Comparison of ENCODE assay signal across 8 cellular contexts in the genomic region with DNA sequence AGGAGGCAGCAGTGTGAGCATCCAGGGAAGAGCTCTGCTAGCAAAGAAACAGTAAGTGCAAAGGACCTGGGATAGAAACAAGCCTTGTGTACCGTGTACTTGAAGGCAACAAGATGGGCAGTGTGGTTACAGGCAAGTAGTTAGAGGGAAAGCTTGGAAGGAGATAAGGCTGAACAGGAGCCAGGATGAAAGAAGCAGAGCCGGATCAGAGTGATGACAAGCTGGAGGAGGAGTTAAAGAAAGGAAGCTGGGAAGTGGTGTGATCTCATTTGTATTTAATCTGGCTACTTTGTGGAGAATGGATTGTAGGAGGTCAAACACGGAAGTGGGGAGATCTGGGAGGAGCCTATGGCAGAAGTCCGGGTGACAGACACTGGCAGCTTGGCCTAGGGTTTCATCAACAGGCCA. TPM values are rescaled to one million over a fixed set of nuclear protein-coding genes. Genes with fewer than 3 reads are reported as not detected.
DNase-seq lines count a peak whose midpoint lies in the region; ATAC-seq, FAIRE-seq and TF ChIP-seq lines count a peak whose summit lies in the region.

No MANE protein-coding gene starts in this region.

- peak overlapping the region in 1 of 2 experiments; percentile 51 for H3K4ac ChIP-seq in mesenchymal stem cell (ENCODE audit: low read depth in 1 of 2, low read length in 2 of 2)

- H2BK12ac ChIP-seq in mesenchymal stem cell (ENCODE audit: low read length in 2 of 2): peak overlapping the region in 1 of 2 experiments; percentile 39

- ATAC-seq in Right ventricle myocardium inferior: peak; percentile 70
- ATAC-seq in HG02678 (IDR thresholded peaks at IDR 0.05; ENCODE audit: unreplicated experiment): no peak
- ATAC-seq in omental fat pad (ENCODE audit: low FRiP score): no peak
- ATAC-seq in GM21381 (IDR thresholded peaks at IDR 0.05; ENCODE audit: unreplicated experiment): no peak

- H3K4me3 ChIP-seq in bronchial epithelial cell (ENCODE audit: low read depth, low read length) (no peak overlapping the region), mesenchymal stem cell (ENCODE audit: insufficient read depth in 1 of 2, low read depth in 1 of 2, low read length in 2 of 2) (no peak overlapping the region)

- no peaks in the 10 kb centered on the region for H3K4me1 ChIP-seq in mesenchymal stem cell (ENCODE audit: control insufficient read depth, insufficient read depth, low read depth, low read length)

- intact Hi-C loops in Right ventricle myocardium inferior (cut with DNase I): no loop called here
- intact Hi-C loops in cardiac septum (cut with DNase I): loop anchor here (10.0 kb wide), 1 partner anchor 171 kb away; no protein-coding TSS in a partner anchor

- peak overlapping the region; percentile 63 for H2AFZ ChIP-seq in mesenchymal stem cell (ENCODE audit: low read depth, low read length)

- no peaks in the 10 kb centered on the region for H3K79me1 ChIP-seq in mesenchymal stem cell (replicated peaks; ENCODE audit: low read length, poor library complexity, severe bottlenecking)

- FAIRE-seq in bronchial epithelial cell (lab: Jason Lieb, UNC): no peak

- no peak overlapping the region for H2AK5ac ChIP-seq in mesenchymal stem cell (ENCODE audit: low read length, severe bottlenecking)

- H3K23ac ChIP-seq in mesenchymal stem cell (ENCODE audit: low read length in 2 of 2): no peak overlapping the region

- peak overlapping the region in 1 of 2 experiments; percentile 48 for H3K14ac ChIP-seq in mesenchymal stem cell (ENCODE audit: low read length in 2 of 2)

- H3K9ac ChIP-seq in mesenchymal stem cell (ENCODE audit: low read length): peak overlapping the region; percentile 73

- peak overlapping the region; percentile 6 for H3K27ac ChIP-seq in mesenchymal stem cell (ENCODE audit: low read length, poor library complexity, severe bottlenecking)

- no peak for TF ChIP-seq CTCF in bronchial epithelial cell (IDR thresholded peaks at IDR 0.05; ENCODE audit: insufficient read depth, low read length, severe bottlenecking)
- TF ChIP-seq CTCF in omental fat pad (IDR thresholded peaks at IDR 0.05): no peak

- H3K36me3 ChIP-seq in bronchial epithelial cell (ENCODE audit: control insufficient read depth, insufficient read depth, low read length) (no peaks in the 10 kb centered on the region), mesenchymal stem cell (ENCODE audit: control insufficient read depth in 1 of 2, insufficient read depth in 2 of 2, low read depth in 1 of 2, low read length in 2 of 2) (no peaks in the 10 kb centered on the region)

- 58% methylated on average over 4 of the region's 4 CpGs for WGBS in mesenchymal stem cell

- no peaks in the 10 kb centered on the region for H3K9me3 ChIP-seq in mesenchymal stem cell (ENCODE audit: control insufficient read depth, low read length)

- no peak overlapping the region for H4K91ac ChIP-seq in mesenchymal stem cell (ENCODE audit: low read length)

- H3K4me2 ChIP-seq in mesenchymal stem cell (ENCODE audit: low read length, poor library complexity, severe bottlenecking): no peak overlapping the region

- H3K27me3 ChIP-seq in bronchial epithelial cell (ENCODE audit: control insufficient read depth, insufficient read depth, low read length): no peaks in the 10 kb centered on the region
- no peaks in the 10 kb centered on the region for H3K27me3 ChIP-seq in mesenchymal stem cell (ENCODE audit: control insufficient read depth in 1 of 2, insufficient read depth in 1 of 2, low read length in 2 of 2)

- no peak overlapping the region for H2BK5ac ChIP-seq in mesenchymal stem cell (ENCODE audit: low read depth, low read length, poor library complexity, severe bottlenecking)

- H2BK15ac ChIP-seq in mesenchymal stem cell (ENCODE audit: low read depth, poor library complexity, severe bottlenecking): peak overlapping the region; percentile 37

- peak overlapping the region in 1 of 2 experiments; percentile 70 for H3K18ac ChIP-seq in mesenchymal stem cell (ENCODE audit: low read depth in 1 of 2, low read length in 2 of 2)

- no peak overlapping the region for H2BK120ac ChIP-seq in mesenchymal stem cell (ENCODE audit: low read depth, low read length)

- H4K8ac ChIP-seq in mesenchymal stem cell (ENCODE audit: low read length): no peak overlapping the region

- DNase-seq in Right ventricle myocardium inferior (ENCODE audit: missing footprints): no peak
- DNase-seq in cardiac septum (ENCODE audit: low spot score): no peak
- peak; percentile 92 for DNase-seq in bronchial epithelial cell (ENCODE audit: low read depth)
- DNase-seq in mesenchymal stem cell: peak; percentile 70
- no peak for DNase-seq in omental fat pad (ENCODE audit: low spot score)
- no peak for DNase-seq in inferior parietal cortex (ENCODE audit: extremely low spot score)

RNA-seq across cellular contexts. Expression of gene VPS54, which starts 44.7 kb away (rescaled TPM):
- total RNA-seq in Right ventricle myocardium inferior (10.0 TPM), cardiac septum (12.7 TPM), bronchial epithelial cell (18.2 and 20.9 TPM in 2 replicates), omental fat pad (10 to 100 TPM; 19.8 to 40.5 (median 26.9) TPM)
- polyA plus RNA-seq in mesenchymal stem cell (2013, experiment 1 of 2): 14.1 TPM
- 15.1 TPM for polyA plus RNA-seq in mesenchymal stem cell (2013, experiment 2 of 2)

Comparison
In these comparisons a context has a peak if more than half of its experiments do, and no peak if none do; other contexts are left out.
1. DNase-seq: peak in bronchial epithelial cell (single experiment) and mesenchymal stem cell (single experiment); none in Right ventricle myocardium inferior (single experiment), cardiac septum (single experiment), omental fat pad (single experiment) and inferior parietal cortex (single experiment).